36 cellular contexts compared by ENCODE assay signal in genomic region chrX:70022608-70023007, GRCh38. TPM values are rescaled to one million over a fixed set of nuclear protein-coding genes. Genes with fewer than 3 reads are reported as not detected.
"Had no signal": no experiment of that assay in that cellular context is flagged by ENCODE, and none has a peak within 500 bp of the region (broad histone marks: within the 10 kb centered on the region; RNA-seq: fewer than 3 reads in every experiment).

No MANE protein-coding gene starts in this region.

- H3K4me3 ChIP-seq: adrenal gland, cardiac muscle cell, coronary artery, heart right ventricle, ovary, prostate gland, testis, transverse colon had no signal

- H3K9me3 Mint-ChIP-seq: activated CD4-positive, alpha-beta memory T cell treated with anti-CD3 and anti-CD28 coated beads for 36 hours; activated CD4-positive, alpha-beta T cell treated with anti-CD3 and anti-CD28 coated beads, Interleukin-2, amount 10 ng/mL, durations not matched to agents 24 days and 14 days; activated T-helper 1 cell treated with anti-CD3 and anti-CD28 coated beads, Interleukin-12 subunit alpha, Interleukin-12 subunit beta, Interleukin-2, Interleukin-4 antibody, amounts not matched to agents 30 ng/mL and 10 ng/mL and 1 ng/mL, durations not matched to agents 14 hours and 24 hours and 36 hours had no signal

- DNase-seq: activated CD4-positive, alpha-beta memory T cell treated with anti-CD3 and anti-CD28 coated beads for 36 hours; activated CD4-positive, alpha-beta T cell treated with anti-CD3 and anti-CD28 coated beads, Interleukin-2, amount 10 ng/mL, durations not matched to agents 24 days and 14 days; activated CD4-positive, CD25-positive, alpha-beta regulatory T cell treated with anti-CD3 and anti-CD28 coated beads, Interleukin-2, amount 50 U/mL, for 72 hours; activated CD8-positive, alpha-beta memory T cell treated with anti-CD3 and anti-CD28 coated beads, Interleukin-2, amount 50 U/mL, for 4 hours; activated effector memory CD4-positive, alpha-beta T cell treated with anti-CD3 and anti-CD28 coated beads, Interleukin-2, amount 50 U/mL, for 16 hours; activated naive CD4-positive, alpha-beta T cell treated with anti-CD3 and anti-CD28 coated beads for 36 hours; activated naive CD8-positive, alpha-beta T cell treated with anti-CD3 and anti-CD28 coated beads for 36 hours; activated T-cell treated with anti-CD3 and anti-CD28 coated beads, Interleukin-2, amount 50 U/mL, for 1 hour; adrenal gland; aorta; cerebellar nuclear complex; foreskin fibroblast; heart right ventricle; left ventricle myocardium superior; nephron progenitor cell; ovary; stimulated activated CD4-positive, alpha-beta T cell treated with anti-CD3 and anti-CD28 coated beads, Interleukin-15, amount 100 ng/mL, for 24 hours; stimulated activated naive CD4-positive, alpha-beta T cell treated with Interleukin-2 at 50 U/mL for 16 hours; SW 1271; T-helper 17 cell; T1000; testis; transverse colon had no signal

- H3K4me3 Mint-ChIP-seq: activated CD4-positive, alpha-beta memory T cell treated with anti-CD3 and anti-CD28 coated beads for 36 hours; activated CD4-positive, alpha-beta T cell treated with anti-CD3 and anti-CD28 coated beads, Interleukin-2, amount 10 ng/mL, durations not matched to agents 24 days and 14 days; activated naive CD4-positive, alpha-beta T cell treated with anti-CD3 and anti-CD28 coated beads for 36 hours; activated naive CD8-positive, alpha-beta T cell treated with anti-CD3 and anti-CD28 coated beads for 36 hours; activated T-helper 1 cell treated with anti-CD3 and anti-CD28 coated beads, Interleukin-12 subunit alpha, Interleukin-12 subunit beta, Interleukin-2, Interleukin-4 antibody, amounts not matched to agents 30 ng/mL and 10 ng/mL and 1 ng/mL, durations not matched to agents 14 hours and 24 hours and 36 hours; brain; nephron progenitor cell; T-helper 17 cell had no signal

- H3K9me3 ChIP-seq: adrenal gland, neutrophil, ovary, prostate gland, testis, transverse colon had no signal

- ATAC-seq: esophagus mucosa, heart right ventricle, left ventricle myocardium superior, T-helper 17 cell had no signal

- H3K27ac ChIP-seq: adrenal gland, cardiac muscle cell, coronary artery, heart right ventricle, neutrophil, ovary, prostate gland, testis, transverse colon had no signal

- H3K4me1 Mint-ChIP-seq: brain, nephron progenitor cell had no signal

- H3K4me1 ChIP-seq: adrenal gland, prostate gland, testis, transverse colon had no signal

- H3K27me3 Mint-ChIP-seq: activated CD4-positive, alpha-beta memory T cell treated with anti-CD3 and anti-CD28 coated beads for 36 hours; activated CD4-positive, alpha-beta T cell treated with anti-CD3 and anti-CD28 coated beads, Interleukin-2, amount 10 ng/mL, durations not matched to agents 24 days and 14 days; activated naive CD8-positive, alpha-beta T cell treated with anti-CD3 and anti-CD28 coated beads for 36 hours; T-helper 17 cell had no signal

- H3K27ac Mint-ChIP-seq: activated CD4-positive, alpha-beta memory T cell treated with anti-CD3 and anti-CD28 coated beads for 36 hours; activated CD4-positive, alpha-beta T cell treated with anti-CD3 and anti-CD28 coated beads, Interleukin-2, amount 10 ng/mL, durations not matched to agents 24 days and 14 days; activated naive CD4-positive, alpha-beta T cell treated with anti-CD3 and anti-CD28 coated beads for 36 hours; activated naive CD8-positive, alpha-beta T cell treated with anti-CD3 and anti-CD28 coated beads for 36 hours; activated T-helper 1 cell treated with anti-CD3 and anti-CD28 coated beads, Interleukin-12 subunit alpha, Interleukin-12 subunit beta, Interleukin-2, Interleukin-4 antibody, amounts not matched to agents 30 ng/mL and 10 ng/mL and 1 ng/mL, durations not matched to agents 14 hours and 24 hours and 36 hours; brain; nephron progenitor cell; T-helper 17 cell had no signal

- FAIRE-seq: islet of Langerhans, urothelium cell line had no signal

- H3K36me3 Mint-ChIP-seq: activated CD4-positive, alpha-beta memory T cell treated with anti-CD3 and anti-CD28 coated beads for 36 hours; activated naive CD8-positive, alpha-beta T cell treated with anti-CD3 and anti-CD28 coated beads for 36 hours; brain had no signal

RNA-seq across cellular contexts. Expression of gene AWAT2, which starts 27.1 kb away (rescaled TPM):
- total RNA-seq: activated CD4-positive, alpha-beta memory T cell treated with anti-CD3 and anti-CD28 coated beads for 36 hours; activated CD4-positive, alpha-beta T cell treated with anti-CD3 and anti-CD28 coated beads, Interleukin-2, amount 10 ng/mL, durations not matched to agents 24 days and 14 days; activated CD8-positive, alpha-beta memory T cell treated with anti-CD3 and anti-CD28 coated beads for 36 hours; activated naive CD4-positive, alpha-beta T cell treated with anti-CD3 and anti-CD28 coated beads for 36 hours; activated naive CD8-positive, alpha-beta T cell treated with anti-CD3 and anti-CD28 coated beads for 36 hours; activated T-helper 1 cell treated with anti-CD3 and anti-CD28 coated beads, Interleukin-12 subunit alpha, Interleukin-12 subunit beta, Interleukin-2, Interleukin-4 antibody, amounts not matched to agents 30 ng/mL and 10 ng/mL and 1 ng/mL, durations not matched to agents 14 hours and 24 hours and 36 hours; adrenal gland; aorta; cardiac muscle cell; esophagus mucosa; heart right ventricle; left ventricle myocardium superior; mucosa of gallbladder; ovary; prostate gland; T-helper 17 cell; transverse colon had no signal
- polyA plus RNA-seq: adrenal gland, aorta, cardiac muscle cell, heart right ventricle, mammary epithelial cell had no signal

RNA-seq across cellular contexts. Expression of gene OTUD6A, which starts 39.6 kb away (rescaled TPM):
- total RNA-seq: activated CD4-positive, alpha-beta memory T cell treated with anti-CD3 and anti-CD28 coated beads for 36 hours; activated CD4-positive, alpha-beta T cell treated with anti-CD3 and anti-CD28 coated beads, Interleukin-2, amount 10 ng/mL, durations not matched to agents 24 days and 14 days; activated CD8-positive, alpha-beta memory T cell treated with anti-CD3 and anti-CD28 coated beads for 36 hours; activated naive CD4-positive, alpha-beta T cell treated with anti-CD3 and anti-CD28 coated beads for 36 hours; activated naive CD8-positive, alpha-beta T cell treated with anti-CD3 and anti-CD28 coated beads for 36 hours; activated T-helper 1 cell treated with anti-CD3 and anti-CD28 coated beads, Interleukin-12 subunit alpha, Interleukin-12 subunit beta, Interleukin-2, Interleukin-4 antibody, amounts not matched to agents 30 ng/mL and 10 ng/mL and 1 ng/mL, durations not matched to agents 14 hours and 24 hours and 36 hours; adrenal gland; aorta; cardiac muscle cell; endothelial cell of umbilical vein; esophagus mucosa; heart right ventricle; left ventricle myocardium superior; mammary epithelial cell; mucosa of gallbladder; ovary; T-helper 17 cell; transverse colon had no signal
- polyA plus RNA-seq: adrenal gland, aorta, cardiac muscle cell, endothelial cell of umbilical vein, heart right ventricle, mammary epithelial cell, ovary had no signal
